ENCODE assay signal across 11 cellular contexts in genomic region chr1:51264470-51264869, GRCh38. TPM values are rescaled to one million over a fixed set of nuclear protein-coding genes. Genes with fewer than 3 reads are reported as not detected.
A peak's percentile ranks its signal among the peaks of the same experiment; 100 is the strongest.
DNase-seq lines count a peak whose midpoint lies in the region; ATAC-seq and TF ChIP-seq lines count a peak whose summit lies in the region.
"Had no signal": no experiment of that assay in that cellular context is flagged by ENCODE, and none has a peak within 500 bp of the region (broad histone marks: within the 10 kb centered on the region; RNA-seq: fewer than 3 reads in every experiment).

No MANE protein-coding gene starts in this region.

- H3K36me3 Mint-ChIP-seq in mesothelial cell of epicardium, result no peaks in the 10 kb centered on the region

- peak overlapping the region; percentile 54 to 91 (median 82) for H3K4me2 ChIP-seq in BLaER1 treated with 17β-estradiol and CSF1 and Interleukin-3, amounts not matched to agents 10 nM and 100 nM

- no peaks in the 10 kb centered on the region for H3K9me3 ChIP-seq in BLaER1 treated with 17β-estradiol and CSF1 and Interleukin-3, amounts not matched to agents 10 nM and 100 nM (replicated peaks in 1 of 11)
- H3K9me3 ChIP-seq: spleen had no signal

- DNase-seq in M059J (ENCODE audit: low read depth) (peak; percentile 96), cardiac fibroblast (ENCODE audit: low read depth in 2 of 2) (peak; percentile 89), mesothelial cell of epicardium (ENCODE audit: low spot score in 2 of 2, unreplicated experiment in 2 of 2) (no peak)
- no peak for DNase-seq in activated CD4-positive, CD25-positive, alpha-beta regulatory T cell treated with anti-CD3 and anti-CD28 coated beads, Interleukin-2, amount 50 U/mL, for 72 hours
- DNase-seq: SHP77 treated with DMSO at 0.1 percent for 48 hours, spleen had no signal

- H3K27ac Mint-ChIP-seq in mesothelial cell of epicardium, result peak overlapping the region; percentile 51

- ATAC-seq in GM18868 (IDR thresholded peaks at IDR 0.05; ENCODE audit: unreplicated experiment) (no peak), GM21723 (IDR thresholded peaks at IDR 0.05; ENCODE audit: unreplicated experiment) (no peak), GM21825 (IDR thresholded peaks at IDR 0.05; ENCODE audit: unreplicated experiment) (no peak)
- ATAC-seq: GM12878 had no signal

- H3K36me3 ChIP-seq in BLaER1 treated with 17β-estradiol and CSF1 and Interleukin-3, amounts not matched to agents 10 nM and 100 nM, result peaks cover 0 to 5% (median under 1%) of the 10 kb centered on the region in 11 experiments; a peak in 6 of 22 replicates
- H3K36me3 ChIP-seq: spleen had no signal

- no peaks in the 10 kb centered on the region for H3K9me3 Mint-ChIP-seq in mesothelial cell of epicardium

- peak overlapping the region in 5 of 11 experiments; percentile 27 to 46 (median 30); a peak in 4 of 22 replicates for H3K9ac ChIP-seq in BLaER1 treated with 17β-estradiol and CSF1 and Interleukin-3, amounts not matched to agents 10 nM and 100 nM

- peak overlapping the region in 9 of 11 experiments; percentile 32 to 97 (median 62); a peak in 15 of 22 replicates for H3K27ac ChIP-seq in BLaER1 treated with 17β-estradiol and CSF1 and Interleukin-3, amounts not matched to agents 10 nM and 100 nM

- H3K4me3 Mint-ChIP-seq in mesothelial cell of epicardium, result no peak overlapping the region

- H3K4me1 Mint-ChIP-seq in mesothelial cell of epicardium, result peaks cover 34% of the 10 kb centered on the region

- TF ChIP-seq CTCF in cardiac fibroblast (IDR thresholded peaks at IDR 0.05; ENCODE audit: low read depth, low read length) (no peak), mesothelial cell of epicardium (IDR thresholded peaks at IDR 0.05; ENCODE audit: unreplicated experiment) (no peak)

- H3K4me1 ChIP-seq in BLaER1 treated with 17β-estradiol and CSF1 and Interleukin-3, amounts not matched to agents 10 nM and 100 nM, result peaks cover 82 to 93% (median 89%) of the 10 kb centered on the region in 10 experiments

- H3K4me3 ChIP-seq in BLaER1 treated with 17β-estradiol and CSF1 and Interleukin-3, amounts not matched to agents 10 nM and 100 nM, result no peak overlapping the region; a peak in 1 of 20 replicates
- no peak overlapping the region for H3K4me3 ChIP-seq in cardiac fibroblast (replicated peaks in 1 of 2; ENCODE audit: low read depth in 2 of 2, low read length in 2 of 2)
- H3K4me3 ChIP-seq: GM12878, spleen had no signal

- no peaks in the 10 kb centered on the region for H3K27me3 ChIP-seq in BLaER1 treated with 17β-estradiol and CSF1 and Interleukin-3, amounts not matched to agents 10 nM and 100 nM
- H3K27me3 ChIP-seq: spleen had no signal

- peaks cover 0 to 99% (median 17%) of the 10 kb centered on the region in 11 experiments; a peak in 12 of 22 replicates for H4K20me1 ChIP-seq in BLaER1 treated with 17β-estradiol and CSF1 and Interleukin-3, amounts not matched to agents 10 nM and 100 nM

- no peaks in the 10 kb centered on the region for H3K27me3 Mint-ChIP-seq in mesothelial cell of epicardium (ENCODE audit: low read depth)

RNA-seq across cellular contexts. Expression of gene RNF11, which starts 28.4 kb away (rescaled TPM):
- total RNA-seq in M059J (2014; rRNA removed; shearing (Covaris generic)), result 195 and 237 TPM in 2 replicates
- 68.5 to 76.7 TPM (median 71.2 TPM) in 3 replicates for total RNA-seq in mesothelial cell of epicardium

Comparison
In these comparisons a context has a peak if more than half of its experiments do, and no peak if none do; other contexts are left out.
1. DNase-seq: peak in M059J (single experiment) and cardiac fibroblast (2 of 2); none in mesothelial cell of epicardium (0 of 2) and activated CD4-positive, CD25-positive, alpha-beta regulatory T cell treated with anti-CD3 and anti-CD28 coated beads, Interleukin-2, amount 50 U/mL, for 72 hours (single experiment).